10 cellular contexts compared by ENCODE assay signal in genomic region chr5:158431369-158432029, GRCh38.
DNase-seq lines count a peak whose midpoint lies in the region; ATAC-seq and TF ChIP-seq lines count a peak whose summit lies in the region.
"Had no signal": no experiment of that assay in that cellular context is flagged by ENCODE, and none has a peak within 500 bp of the region (broad histone marks: within the 10 kb centered on the region; RNA-seq: fewer than 3 reads in every experiment).

No MANE protein-coding gene starts in this region.

- no peaks in the 10 kb centered on the region for H3K36me3 ChIP-seq in SK-N-SH (replicated peaks in 1 of 2; ENCODE audit: control insufficient read depth in 1 of 2, insufficient read depth in 2 of 2, low read length in 1 of 2)

- ATAC-seq in HG02852 (IDR thresholded peaks at IDR 0.05; ENCODE audit: unreplicated experiment): peak; percentile 46
- ATAC-seq: activated CD4-positive, CD25-positive, alpha-beta regulatory T cell treated with anti-CD3 and anti-CD28 coated beads, Interleukin-2, amount 50 U/mL, for 24 hours had no signal

- H3K4me3 Mint-ChIP-seq in chondrocyte (ENCODE audit: unreplicated experiment) (no peak overlapping the region), nephron (no peak overlapping the region), H9 (no peak overlapping the region)

- H4K20me1 ChIP-seq in H9 (ENCODE audit: control insufficient read depth, insufficient read depth, insufficient read length) (no peaks in the 10 kb centered on the region), SK-N-SH (ENCODE audit: insufficient read depth) (no peaks in the 10 kb centered on the region)

- H3K9ac ChIP-seq in H9 (ENCODE audit: extremely low read depth, insufficient read length, low read length) (no peak overlapping the region), SK-N-SH (no peak overlapping the region)

- no peak overlapping the region for H3K4ac ChIP-seq in H9 (ENCODE audit: low read depth, low read length)

- no peak overlapping the region for H2BK15ac ChIP-seq in H9 (ENCODE audit: low read depth, low read length)

- H2BK12ac ChIP-seq in H9 (ENCODE audit: insufficient read length, low read depth, low read length): no peak overlapping the region

- H3K27ac ChIP-seq in H9 (ENCODE audit: insufficient read length, low read depth, low read length): no peak overlapping the region
- H3K27ac ChIP-seq in SK-N-SH (ENCODE audit: low read depth in 2 of 2, low read length in 1 of 2): no peak overlapping the region

- peaks cover 5% of the 10 kb centered on the region for H3K9me3 Mint-ChIP-seq in chondrocyte (ENCODE audit: low read depth)
- no peaks in the 10 kb centered on the region for H3K9me3 Mint-ChIP-seq in nephron
- no peaks in the 10 kb centered on the region; a peak in 1 of 5 replicates for H3K9me3 Mint-ChIP-seq in H9

- H2BK120ac ChIP-seq in H9 (ENCODE audit: low read depth, low read length, poor library complexity, severe bottlenecking): no peak overlapping the region

- H3K27me3 ChIP-seq in H9 (ENCODE audit: insufficient read depth, low read length) (no peaks in the 10 kb centered on the region), SK-N-SH (ENCODE audit: insufficient read depth) (no peaks in the 10 kb centered on the region; the same call in 1 of the 2 replicates)

- peaks cover 3% of the 10 kb centered on the region for H3F3A ChIP-seq in SK-N-SH (replicated peaks; ENCODE audit: insufficient read depth)

- no peak overlapping the region for H3K14ac ChIP-seq in H9 (ENCODE audit: insufficient read depth, low read length)

- H2AFZ ChIP-seq in H9 (ENCODE audit: low read length) (no peak overlapping the region), SK-N-SH (ENCODE audit: low read depth) (no peak overlapping the region)

- H3K4me3 ChIP-seq in GM12865 (ENCODE audit: low read depth, low read length) (no peak overlapping the region), SK-N-SH (ENCODE audit: low read depth in 2 of 2, low read length in 1 of 2) (no peak overlapping the region)

- H3K36me3 Mint-ChIP-seq in chondrocyte (ENCODE audit: low read depth) (no peaks in the 10 kb centered on the region), nephron (ENCODE audit: low read depth) (no peaks in the 10 kb centered on the region), H9 (ENCODE audit: insufficient read depth in 1 of 3, low read depth in 3 of 3) (no peaks in the 10 kb centered on the region; a peak in 1 of 7 replicates)

- no peak for TF ChIP-seq RAD21 in SK-N-SH (IDR thresholded peaks at IDR 0.05; ENCODE audit: low read length)

- H3K23me2 ChIP-seq in H9 (ENCODE audit: insufficient read length, low read depth, low read length, poor library complexity, severe bottlenecking): no peaks in the 10 kb centered on the region

- POLR2A ChIA-PET in SK-N-SH (lab: Yijun Ruan, JAX): no interaction called here

- peaks cover 32% of the 10 kb centered on the region for H3K4me1 Mint-ChIP-seq in chondrocyte (ENCODE audit: low read depth)
- peaks cover 29% of the 10 kb centered on the region for H3K4me1 Mint-ChIP-seq in nephron
- H3K4me1 Mint-ChIP-seq in H9: no peaks in the 10 kb centered on the region

- no peak overlapping the region for H3K56ac ChIP-seq in H9 (ENCODE audit: insufficient read length, low read depth, low read length)

- no peak overlapping the region for H3K23ac ChIP-seq in H9 (ENCODE audit: insufficient read length, low read depth, low read length)

- H2BK5ac ChIP-seq in H9 (ENCODE audit: insufficient read length, low read length): no peak overlapping the region

- H4K8ac ChIP-seq in H9 (replicated peaks; ENCODE audit: insufficient read length, low read depth, low read length): no peak overlapping the region

- no peak overlapping the region for H4K5ac ChIP-seq in H9 (ENCODE audit: insufficient read length, low read depth, low read length)

- H3K9me2 ChIP-seq in SK-N-SH: no peaks in the 10 kb centered on the region

- H3K27me3 Mint-ChIP-seq in chondrocyte (ENCODE audit: low read depth): no peaks in the 10 kb centered on the region
- no peaks in the 10 kb centered on the region for H3K27me3 Mint-ChIP-seq in nephron (ENCODE audit: low read depth)
- no peaks in the 10 kb centered on the region; the same call in 1 of the 2 replicates for H3K27me3 Mint-ChIP-seq in H9 (ENCODE audit: low read depth)

- no CpG with 5 or more reads among the region's 1 CpG for WGBS in H9 (ENCODE audit: extremely low coverage, insufficient read length, low lambda C conversion rate)
- WGBS in SK-N-SH (ENCODE audit: low lambda C conversion rate): 18% methylated on average over 1 of the region's 1 CpG

- H3K18ac ChIP-seq in H9 (ENCODE audit: insufficient read length, low read depth, low read length): no peak overlapping the region

- peak overlapping the region; percentile 0 for H3K27ac Mint-ChIP-seq in chondrocyte (ENCODE audit: unreplicated experiment)
- H3K27ac Mint-ChIP-seq in nephron: peak overlapping the region; percentile 40 to 77 (median 63)
- H3K27ac Mint-ChIP-seq in H9: no peak overlapping the region

- no peaks in the 10 kb centered on the region for H3K79me1 ChIP-seq in H9 (ENCODE audit: insufficient read depth, low read depth, low read length, poor library complexity, severe bottlenecking)

- H3T11ph ChIP-seq in H9 (ENCODE audit: low read length): no peak overlapping the region

- H3K9me3 ChIP-seq in H9 (ENCODE audit: control insufficient read depth, low read depth, low read length) (no peaks in the 10 kb centered on the region), SK-N-SH (no peaks in the 10 kb centered on the region)

- TF ChIP-seq EP300 in SK-N-SH (IDR thresholded peaks at IDR 0.05; ENCODE audit: borderline replicate concordance in 1 of 2, low read depth in 1 of 2, low read length in 1 of 2): no peak

- H3K79me2 ChIP-seq in H9 (ENCODE audit: insufficient read depth, low read length) (no peaks in the 10 kb centered on the region), SK-N-SH (ENCODE audit: insufficient read depth) (no peaks in the 10 kb centered on the region)

- no peak overlapping the region for H2BK20ac ChIP-seq in H9 (ENCODE audit: low read depth, low read length, poor library complexity, severe bottlenecking)

- CTCF ChIA-PET in SK-N-SH (lab: Yijun Ruan, JAX): no interaction called here

- no peak overlapping the region for H4K91ac ChIP-seq in H9 (ENCODE audit: insufficient read length, low read depth, low read length)

- no peak overlapping the region for H2AK5ac ChIP-seq in H9 (ENCODE audit: insufficient read length, low read length)

- DNase-seq in GM12865 (ENCODE audit: low read depth): peak; percentile 44
- DNase-seq in chondrocyte (ENCODE audit: low spot score): no peak
- DNase-seq in H9: no peak
- no peak for DNase-seq in DMS79 treated with DMSO at 0.1 percent for 48 hours (lab: John Stamatoyannopoulos, UW)
- no peak for DNase-seq in SK-N-SH
- DNase-seq in SW 1271 (lab: John Stamatoyannopoulos, UW): no peak
- DNase-seq: NCI-H774 had no signal

- H3K4me2 ChIP-seq in H9 (ENCODE audit: insufficient read depth, insufficient read length, low read length) (no peak overlapping the region), SK-N-SH (no peak overlapping the region)

- no peak for TF ChIP-seq CTCF in GM12865 (IDR thresholded peaks at IDR 0.05; ENCODE audit: insufficient read depth, low read depth, low read length, missing control alignments)
- TF ChIP-seq CTCF in chondrocyte (IDR thresholded peaks at IDR 0.05): no peak
- TF ChIP-seq CTCF in nephron (IDR thresholded peaks at IDR 0.05; ENCODE audit: unreplicated experiment in 3 of 3): no peak
- no peak for TF ChIP-seq CTCF in H9 (conservative IDR thresholded peaks at IDR 0.05)
- no peak for TF ChIP-seq CTCF in SK-N-SH (IDR thresholded peaks at IDR 0.05)

- H3K4me1 ChIP-seq in H9 (ENCODE audit: insufficient read depth, low read length): no peaks in the 10 kb centered on the region
- no peaks in the 10 kb centered on the region for H3K4me1 ChIP-seq in SK-N-SH (ENCODE audit: control insufficient read depth in 1 of 2, insufficient read depth in 2 of 2, low read depth in 1 of 2, low read length in 1 of 2)

TF ChIP-seq in SK-N-SH, 30 proteins besides CTCF, POLR2A, EP300 and RAD21 (continues in another document):
- TF ChIP-seq EZH2phosphoT487 (IDR thresholded peaks at IDR 0.05; ENCODE audit: borderline replicate concordance, low read depth): no peak
- no peak for TF ChIP-seq MAX (IDR thresholded peaks at IDR 0.05; ENCODE audit: low read depth)
- TF ChIP-seq RFX5 (IDR thresholded peaks at IDR 0.05; ENCODE audit: low read length): no peak
- TF ChIP-seq TAF1 (IDR thresholded peaks at IDR 0.05; ENCODE audit: borderline replicate concordance, low read depth, low read length): no peak
- no peak for TF ChIP-seq TCF12 (IDR thresholded peaks at IDR 0.05)
- no peak for TF ChIP-seq IRF3 (IDR thresholded peaks at IDR 0.05; ENCODE audit: low read depth, low read length)
- no peak for TF ChIP-seq USF1 (IDR thresholded peaks at IDR 0.05; ENCODE audit: borderline replicate concordance, low read depth)

Comparison
In these comparisons a context has a peak if more than half of its experiments do, and no peak if none do; other contexts are left out.
1. H3K27ac Mint-ChIP-seq: peak in chondrocyte (single experiment) and nephron (3 of 3); none in H9 (0 of 3).